ENCODE assay signal across 1 cellular context in the genomic region with DNA sequence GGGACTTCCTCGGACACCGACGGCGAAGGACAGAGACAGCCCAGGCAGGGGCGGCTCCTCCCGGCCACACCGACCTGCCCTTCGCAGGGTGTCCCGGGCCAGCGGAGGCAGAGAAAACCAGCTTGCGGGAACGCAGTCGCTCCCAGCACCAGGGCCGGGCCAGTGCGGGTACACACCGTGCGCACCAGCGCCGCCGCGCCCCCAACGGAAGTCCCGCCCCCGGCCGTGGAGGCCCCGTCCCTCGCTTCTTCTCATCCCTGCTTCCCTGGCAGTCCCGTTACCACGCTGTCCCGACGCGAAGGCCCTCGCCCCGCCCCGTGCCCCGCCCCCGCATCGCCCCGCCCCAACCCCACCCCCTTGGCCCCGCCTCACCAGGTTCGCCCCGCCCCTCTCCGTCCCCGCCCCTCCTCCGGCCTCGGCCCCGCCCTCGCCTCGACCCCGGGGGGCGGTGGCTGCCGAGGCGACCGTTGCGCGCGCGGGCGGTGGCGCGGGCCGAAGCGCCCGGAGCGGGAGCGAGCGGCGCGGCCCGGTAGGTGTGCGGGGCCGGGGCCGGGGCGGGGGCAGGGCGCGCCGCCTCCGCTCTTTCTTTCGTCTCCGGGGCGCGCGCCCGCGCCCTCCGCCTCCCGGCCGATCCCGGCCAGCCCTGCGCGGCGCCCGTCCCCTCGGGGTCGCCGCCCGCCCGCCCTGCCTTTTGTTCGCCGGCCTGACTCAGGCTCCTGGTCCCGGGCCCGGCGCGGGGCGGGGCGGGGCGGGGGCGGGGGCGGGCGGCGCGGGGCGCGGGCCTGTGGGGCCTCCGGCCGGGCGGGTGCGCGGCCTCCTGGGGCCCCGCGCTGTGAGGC.
TF ChIP-seq lines count a peak whose summit lies in the region.

A gene with protein sequence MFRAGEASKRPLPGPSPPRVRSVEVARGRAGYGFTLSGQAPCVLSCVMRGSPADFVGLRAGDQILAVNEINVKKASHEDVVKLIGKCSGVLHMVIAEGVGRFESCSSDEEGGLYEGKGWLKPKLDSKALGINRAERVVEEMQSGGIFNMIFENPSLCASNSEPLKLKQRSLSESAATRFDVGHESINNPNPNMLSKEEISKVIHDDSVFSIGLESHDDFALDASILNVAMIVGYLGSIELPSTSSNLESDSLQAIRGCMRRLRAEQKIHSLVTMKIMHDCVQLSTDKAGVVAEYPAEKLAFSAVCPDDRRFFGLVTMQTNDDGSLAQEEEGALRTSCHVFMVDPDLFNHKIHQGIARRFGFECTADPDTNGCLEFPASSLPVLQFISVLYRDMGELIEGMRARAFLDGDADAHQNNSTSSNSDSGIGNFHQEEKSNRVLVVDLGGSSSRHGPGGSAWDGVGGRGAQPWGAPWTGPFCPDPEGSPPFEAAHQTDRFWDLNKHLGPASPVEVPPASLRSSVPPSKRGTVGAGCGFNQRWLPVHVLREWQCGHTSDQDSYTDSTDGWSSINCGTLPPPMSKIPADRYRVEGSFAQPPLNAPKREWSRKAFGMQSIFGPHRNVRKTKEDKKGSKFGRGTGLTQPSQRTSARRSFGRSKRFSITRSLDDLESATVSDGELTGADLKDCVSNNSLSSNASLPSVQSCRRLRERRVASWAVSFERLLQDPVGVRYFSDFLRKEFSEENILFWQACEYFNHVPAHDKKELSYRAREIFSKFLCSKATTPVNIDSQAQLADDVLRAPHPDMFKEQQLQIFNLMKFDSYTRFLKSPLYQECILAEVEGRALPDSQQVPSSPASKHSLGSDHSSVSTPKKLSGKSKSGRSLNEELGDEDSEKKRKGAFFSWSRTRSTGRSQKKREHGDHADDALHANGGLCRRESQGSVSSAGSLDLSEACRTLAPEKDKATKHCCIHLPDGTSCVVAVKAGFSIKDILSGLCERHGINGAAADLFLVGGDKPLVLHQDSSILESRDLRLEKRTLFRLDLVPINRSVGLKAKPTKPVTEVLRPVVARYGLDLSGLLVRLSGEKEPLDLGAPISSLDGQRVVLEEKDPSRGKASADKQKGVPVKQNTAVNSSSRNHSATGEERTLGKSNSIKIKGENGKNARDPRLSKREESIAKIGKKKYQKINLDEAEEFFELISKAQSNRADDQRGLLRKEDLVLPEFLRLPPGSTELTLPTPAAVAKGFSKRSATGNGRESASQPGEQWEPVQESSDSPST (N-terminal part only) (plus strand): TSS at position 451 of the 839 bp plus-strand sequence. CDS start 23,150 bp downstream, outside the sequence.

TF ChIP-seq in HepG2, 621 proteins besides CTCF, POLR2A, EP300 and RAD21 (continued from another document and continues in another):
- TF ChIP-seq, protein P1, sequence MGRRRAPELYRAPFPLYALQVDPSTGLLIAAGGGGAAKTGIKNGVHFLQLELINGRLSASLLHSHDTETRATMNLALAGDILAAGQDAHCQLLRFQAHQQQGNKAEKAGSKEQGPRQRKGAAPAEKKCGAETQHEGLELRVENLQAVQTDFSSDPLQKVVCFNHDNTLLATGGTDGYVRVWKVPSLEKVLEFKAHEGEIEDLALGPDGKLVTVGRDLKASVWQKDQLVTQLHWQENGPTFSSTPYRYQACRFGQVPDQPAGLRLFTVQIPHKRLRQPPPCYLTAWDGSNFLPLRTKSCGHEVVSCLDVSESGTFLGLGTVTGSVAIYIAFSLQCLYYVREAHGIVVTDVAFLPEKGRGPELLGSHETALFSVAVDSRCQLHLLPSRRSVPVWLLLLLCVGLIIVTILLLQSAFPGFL (CRISPR knock-in tag; IDR thresholded peaks at IDR 0.05) = no peak
- TF ChIP-seq SMAD1 (CRISPR knock-in tag; IDR thresholded peaks at IDR 0.05; ENCODE audit: borderline replicate concordance, low read depth) (no peak), ZNF33B (CRISPR knock-in tag; IDR thresholded peaks at IDR 0.05) (no peak), ETV6 (CRISPR knock-in tag; conservative IDR thresholded peaks at IDR 0.05) (no peak), HNF4G (IDR thresholded peaks at IDR 0.05; ENCODE audit: borderline replicate concordance, low read depth, low read length) (no peak), HNF4G (CRISPR knock-in tag; IDR thresholded peaks at IDR 0.05; ENCODE audit: borderline replicate concordance, low read depth) (no peak), ZNF879 (CRISPR knock-in tag; IDR thresholded peaks at IDR 0.05) (no peak), SPEN (CRISPR knock-in tag; IDR thresholded peaks at IDR 0.05; ENCODE audit: low read depth) (no peak), CENPT (CRISPR knock-in tag; IDR thresholded peaks at IDR 0.05; ENCODE audit: low read depth) (no peak), ZNF121 (CRISPR knock-in tag; IDR thresholded peaks at IDR 0.05) (no peak), MXD4 (CRISPR knock-in tag; IDR thresholded peaks at IDR 0.05) (no peak; the same call in none of the 2 replicates), ESRRA (CRISPR knock-in tag; IDR thresholded peaks at IDR 0.05; ENCODE audit: low read depth) (no peak), ZNF441 (CRISPR knock-in tag; IDR thresholded peaks at IDR 0.05; ENCODE audit: borderline replicate concordance) (no peak), ZNF550 (CRISPR knock-in tag; IDR thresholded peaks at IDR 0.05; ENCODE audit: borderline replicate concordance) (no peak), PRPF4 (IDR thresholded peaks at IDR 0.05; ENCODE audit: low read depth, low read length, poor library complexity, severe bottlenecking) (no peak), THAP11 (CRISPR knock-in tag; IDR thresholded peaks at IDR 0.05) (peak; percentile 66)
- TF ChIP-seq, protein P2, sequence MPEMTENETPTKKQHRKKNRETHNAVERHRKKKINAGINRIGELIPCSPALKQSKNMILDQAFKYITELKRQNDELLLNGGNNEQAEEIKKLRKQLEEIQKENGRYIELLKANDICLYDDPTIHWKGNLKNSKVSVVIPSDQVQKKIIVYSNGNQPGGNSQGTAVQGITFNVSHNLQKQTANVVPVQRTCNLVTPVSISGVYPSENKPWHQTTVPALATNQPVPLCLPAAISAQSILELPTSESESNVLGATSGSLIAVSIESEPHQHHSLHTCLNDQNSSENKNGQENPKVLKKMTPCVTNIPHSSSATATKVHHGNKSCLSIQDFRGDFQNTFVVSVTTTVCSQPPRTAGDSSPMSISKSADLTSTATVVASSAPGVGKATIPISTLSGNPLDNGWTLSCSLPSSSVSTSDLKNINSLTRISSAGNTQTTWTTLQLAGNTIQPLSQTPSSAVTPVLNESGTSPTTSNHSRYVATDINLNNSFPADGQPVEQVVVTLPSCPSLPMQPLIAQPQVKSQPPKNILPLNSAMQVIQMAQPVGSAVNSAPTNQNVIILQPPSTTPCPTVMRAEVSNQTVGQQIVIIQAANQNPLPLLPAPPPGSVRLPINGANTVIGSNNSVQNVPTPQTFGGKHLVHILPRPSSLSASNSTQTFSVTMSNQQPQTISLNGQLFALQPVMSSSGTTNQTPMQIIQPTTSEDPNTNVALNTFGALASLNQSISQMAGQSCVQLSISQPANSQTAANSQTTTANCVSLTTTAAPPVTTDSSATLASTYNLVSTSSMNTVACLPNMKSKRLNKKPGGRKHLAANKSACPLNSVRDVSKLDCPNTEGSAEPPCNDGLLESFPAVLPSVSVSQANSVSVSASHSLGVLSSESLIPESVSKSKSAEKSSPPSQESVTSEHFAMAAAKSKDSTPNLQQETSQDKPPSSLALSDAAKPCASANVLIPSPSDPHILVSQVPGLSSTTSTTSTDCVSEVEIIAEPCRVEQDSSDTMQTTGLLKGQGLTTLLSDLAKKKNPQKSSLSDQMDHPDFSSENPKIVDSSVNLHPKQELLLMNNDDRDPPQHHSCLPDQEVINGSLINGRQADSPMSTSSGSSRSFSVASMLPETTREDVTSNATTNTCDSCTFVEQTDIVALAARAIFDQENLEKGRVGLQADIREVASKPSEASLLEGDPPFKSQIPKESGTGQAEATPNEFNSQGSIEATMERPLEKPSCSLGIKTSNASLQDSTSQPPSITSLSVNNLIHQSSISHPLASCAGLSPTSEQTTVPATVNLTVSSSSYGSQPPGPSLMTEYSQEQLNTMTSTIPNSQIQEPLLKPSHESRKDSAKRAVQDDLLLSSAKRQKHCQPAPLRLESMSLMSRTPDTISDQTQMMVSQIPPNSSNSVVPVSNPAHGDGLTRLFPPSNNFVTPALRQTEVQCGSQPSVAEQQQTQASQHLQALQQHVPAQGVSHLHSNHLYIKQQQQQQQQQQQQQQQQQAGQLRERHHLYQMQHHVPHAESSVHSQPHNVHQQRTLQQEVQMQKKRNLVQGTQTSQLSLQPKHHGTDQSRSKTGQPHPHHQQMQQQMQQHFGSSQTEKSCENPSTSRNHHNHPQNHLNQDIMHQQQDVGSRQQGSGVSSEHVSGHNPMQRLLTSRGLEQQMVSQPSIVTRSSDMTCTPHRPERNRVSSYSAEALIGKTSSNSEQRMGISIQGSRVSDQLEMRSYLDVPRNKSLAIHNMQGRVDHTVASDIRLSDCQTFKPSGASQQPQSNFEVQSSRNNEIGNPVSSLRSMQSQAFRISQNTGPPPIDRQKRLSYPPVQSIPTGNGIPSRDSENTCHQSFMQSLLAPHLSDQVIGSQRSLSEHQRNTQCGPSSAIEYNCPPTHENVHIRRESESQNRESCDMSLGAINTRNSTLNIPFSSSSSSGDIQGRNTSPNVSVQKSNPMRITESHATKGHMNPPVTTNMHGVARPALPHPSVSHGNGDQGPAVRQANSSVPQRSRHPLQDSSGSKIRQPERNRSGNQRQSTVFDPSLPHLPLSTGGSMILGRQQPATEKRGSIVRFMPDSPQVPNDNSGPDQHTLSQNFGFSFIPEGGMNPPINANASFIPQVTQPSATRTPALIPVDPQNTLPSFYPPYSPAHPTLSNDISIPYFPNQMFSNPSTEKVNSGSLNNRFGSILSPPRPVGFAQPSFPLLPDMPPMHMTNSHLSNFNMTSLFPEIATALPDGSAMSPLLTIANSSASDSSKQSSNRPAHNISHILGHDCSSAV (CRISPR knock-in tag; IDR thresholded peaks at IDR 0.05; ENCODE audit: borderline replicate concordance) = 0 out of 2 replicates have a peak, but pooled peaks have one; percentile 89
- TF ChIP-seq, protein P3, sequence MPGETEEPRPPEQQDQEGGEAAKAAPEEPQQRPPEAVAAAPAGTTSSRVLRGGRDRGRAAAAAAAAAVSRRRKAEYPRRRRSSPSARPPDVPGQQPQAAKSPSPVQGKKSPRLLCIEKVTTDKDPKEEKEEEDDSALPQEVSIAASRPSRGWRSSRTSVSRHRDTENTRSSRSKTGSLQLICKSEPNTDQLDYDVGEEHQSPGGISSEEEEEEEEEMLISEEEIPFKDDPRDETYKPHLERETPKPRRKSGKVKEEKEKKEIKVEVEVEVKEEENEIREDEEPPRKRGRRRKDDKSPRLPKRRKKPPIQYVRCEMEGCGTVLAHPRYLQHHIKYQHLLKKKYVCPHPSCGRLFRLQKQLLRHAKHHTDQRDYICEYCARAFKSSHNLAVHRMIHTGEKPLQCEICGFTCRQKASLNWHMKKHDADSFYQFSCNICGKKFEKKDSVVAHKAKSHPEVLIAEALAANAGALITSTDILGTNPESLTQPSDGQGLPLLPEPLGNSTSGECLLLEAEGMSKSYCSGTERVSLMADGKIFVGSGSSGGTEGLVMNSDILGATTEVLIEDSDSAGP (CRISPR knock-in tag; IDR thresholded peaks at IDR 0.05; ENCODE audit: borderline replicate concordance) = no peak
- TF ChIP-seq, protein P4, sequence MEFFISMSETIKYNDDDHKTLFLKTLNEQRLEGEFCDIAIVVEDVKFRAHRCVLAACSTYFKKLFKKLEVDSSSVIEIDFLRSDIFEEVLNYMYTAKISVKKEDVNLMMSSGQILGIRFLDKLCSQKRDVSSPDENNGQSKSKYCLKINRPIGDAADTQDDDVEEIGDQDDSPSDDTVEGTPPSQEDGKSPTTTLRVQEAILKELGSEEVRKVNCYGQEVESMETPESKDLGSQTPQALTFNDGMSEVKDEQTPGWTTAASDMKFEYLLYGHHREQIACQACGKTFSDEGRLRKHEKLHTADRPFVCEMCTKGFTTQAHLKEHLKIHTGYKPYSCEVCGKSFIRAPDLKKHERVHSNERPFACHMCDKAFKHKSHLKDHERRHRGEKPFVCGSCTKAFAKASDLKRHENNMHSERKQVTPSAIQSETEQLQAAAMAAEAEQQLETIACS (CRISPR knock-in tag; IDR thresholded peaks at IDR 0.05) = peak; percentile 24; the same call in 1 of the 2 replicates
- TF ChIP-seq, protein P5, sequence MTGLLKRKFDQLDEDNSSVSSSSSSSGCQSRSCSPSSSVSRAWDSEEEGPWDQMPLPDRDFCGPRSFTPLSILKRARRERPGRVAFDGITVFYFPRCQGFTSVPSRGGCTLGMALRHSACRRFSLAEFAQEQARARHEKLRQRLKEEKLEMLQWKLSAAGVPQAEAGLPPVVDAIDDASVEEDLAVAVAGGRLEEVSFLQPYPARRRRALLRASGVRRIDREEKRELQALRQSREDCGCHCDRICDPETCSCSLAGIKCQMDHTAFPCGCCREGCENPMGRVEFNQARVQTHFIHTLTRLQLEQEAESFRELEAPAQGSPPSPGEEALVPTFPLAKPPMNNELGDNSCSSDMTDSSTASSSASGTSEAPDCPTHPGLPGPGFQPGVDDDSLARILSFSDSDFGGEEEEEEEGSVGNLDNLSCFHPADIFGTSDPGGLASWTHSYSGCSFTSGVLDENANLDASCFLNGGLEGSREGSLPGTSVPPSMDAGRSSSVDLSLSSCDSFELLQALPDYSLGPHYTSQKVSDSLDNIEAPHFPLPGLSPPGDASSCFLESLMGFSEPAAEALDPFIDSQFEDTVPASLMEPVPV (CRISPR knock-in tag; IDR thresholded peaks at IDR 0.05) = no peak
- TF ChIP-seq, protein P6, sequence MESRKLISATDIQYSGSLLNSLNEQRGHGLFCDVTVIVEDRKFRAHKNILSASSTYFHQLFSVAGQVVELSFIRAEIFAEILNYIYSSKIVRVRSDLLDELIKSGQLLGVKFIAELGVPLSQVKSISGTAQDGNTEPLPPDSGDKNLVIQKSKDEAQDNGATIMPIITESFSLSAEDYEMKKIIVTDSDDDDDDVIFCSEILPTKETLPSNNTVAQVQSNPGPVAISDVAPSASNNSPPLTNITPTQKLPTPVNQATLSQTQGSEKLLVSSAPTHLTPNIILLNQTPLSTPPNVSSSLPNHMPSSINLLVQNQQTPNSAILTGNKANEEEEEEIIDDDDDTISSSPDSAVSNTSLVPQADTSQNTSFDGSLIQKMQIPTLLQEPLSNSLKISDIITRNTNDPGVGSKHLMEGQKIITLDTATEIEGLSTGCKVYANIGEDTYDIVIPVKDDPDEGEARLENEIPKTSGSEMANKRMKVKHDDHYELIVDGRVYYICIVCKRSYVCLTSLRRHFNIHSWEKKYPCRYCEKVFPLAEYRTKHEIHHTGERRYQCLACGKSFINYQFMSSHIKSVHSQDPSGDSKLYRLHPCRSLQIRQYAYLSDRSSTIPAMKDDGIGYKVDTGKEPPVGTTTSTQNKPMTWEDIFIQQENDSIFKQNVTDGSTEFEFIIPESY (CRISPR knock-in tag; IDR thresholded peaks at IDR 0.05) = 0 out of 2 replicates have a peak, but pooled peaks have one; percentile 8
- TF ChIP-seq, protein P7, sequence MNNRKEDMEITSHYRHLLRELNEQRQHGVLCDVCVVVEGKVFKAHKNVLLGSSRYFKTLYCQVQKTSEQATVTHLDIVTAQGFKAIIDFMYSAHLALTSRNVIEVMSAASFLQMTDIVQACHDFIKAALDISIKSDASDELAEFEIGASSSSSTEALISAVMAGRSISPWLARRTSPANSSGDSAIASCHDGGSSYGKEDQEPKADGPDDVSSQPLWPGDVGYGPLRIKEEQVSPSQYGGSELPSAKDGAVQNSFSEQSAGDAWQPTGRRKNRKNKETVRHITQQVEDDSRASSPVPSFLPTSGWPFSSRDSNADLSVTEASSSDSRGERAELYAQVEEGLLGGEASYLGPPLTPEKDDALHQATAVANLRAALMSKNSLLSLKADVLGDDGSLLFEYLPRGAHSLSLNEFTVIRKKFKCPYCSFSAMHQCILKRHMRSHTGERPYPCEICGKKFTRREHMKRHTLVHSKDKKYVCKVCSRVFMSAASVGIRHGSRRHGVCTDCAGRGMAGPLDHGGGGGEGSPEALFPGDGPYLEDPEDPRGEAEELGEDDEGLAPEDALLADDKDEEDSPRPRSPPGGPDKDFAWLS (CRISPR knock-in tag; IDR thresholded peaks at IDR 0.05; ENCODE audit: borderline replicate concordance) = no peak
